Comparison of ENCODE assay signal across 8 cellular contexts in the genomic region with DNA sequence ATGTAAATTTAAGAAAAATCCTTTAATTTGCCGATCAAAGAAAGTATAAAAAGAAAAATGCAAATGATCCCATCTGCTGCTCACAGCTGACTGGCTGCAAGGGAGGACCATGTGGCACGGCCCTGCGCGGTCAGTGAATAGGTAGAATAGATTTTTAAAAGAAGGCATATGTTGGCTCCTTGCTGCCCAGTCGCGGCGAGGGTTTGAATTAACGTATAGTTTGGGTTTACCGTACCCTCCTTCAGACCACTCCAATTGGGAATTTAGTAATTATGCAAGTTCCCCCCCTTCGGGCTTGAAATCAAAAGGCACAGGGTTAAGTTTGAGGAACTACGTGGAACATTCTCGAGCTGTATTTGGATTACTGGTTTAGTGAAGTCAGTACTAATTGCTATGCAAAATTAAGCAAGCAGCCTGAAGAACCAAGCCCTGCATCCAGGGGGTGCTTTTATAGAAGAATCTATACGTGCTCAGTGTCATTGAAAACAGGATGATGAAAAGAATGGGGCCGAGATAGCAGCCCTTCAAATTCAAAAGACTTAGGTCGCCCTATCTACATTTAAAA. TPM values are rescaled to one million over a fixed set of nuclear protein-coding genes. Genes with fewer than 3 reads are reported as not detected.
DNase-seq lines count a peak whose midpoint lies in the region; ATAC-seq, FAIRE-seq and TF ChIP-seq lines count a peak whose summit lies in the region.

No MANE protein-coding gene starts in this region.

- H3K27ac ChIP-seq in A549 (peak overlapping the region; percentile 97 to 100), neutrophil (no peak overlapping the region)

- peak overlapping the region; percentile 97 for H3K4me3 ChIP-seq in A549
- peak overlapping the region; percentile 64 for H3K4me3 ChIP-seq in fibroblast of villous mesenchyme (ENCODE audit: low read depth, low read length)
- peak overlapping the region; percentile 51 to 64 for H3K4me3 ChIP-seq in neutrophil (ENCODE audit: low read depth in 1 of 2, low read length in 1 of 2)

- H3K9me3 Mint-ChIP-seq in activated CD4-positive, alpha-beta T cell treated with anti-CD3 and anti-CD28 coated beads, Interleukin-2, amount 10 ng/mL, durations not matched to agents 7 days and 5 days: no peaks in the 10 kb centered on the region

- no peak for TF ChIP-seq RAD21 in A549 (conservative IDR thresholded peaks at IDR 0.05 in 1 of 2, IDR thresholded peaks at IDR 0.05 in 1 of 2)

- 59% methylated on average over 15 of the region's 15 CpGs for WGBS in A549 (ENCODE audit: missing lambda C conversion rate)

- peak overlapping the region; percentile 71 for H3K4me3 Mint-ChIP-seq in activated CD4-positive, alpha-beta T cell treated with anti-CD3 and anti-CD28 coated beads, Interleukin-2, amount 10 ng/mL, durations not matched to agents 7 days and 5 days

- TF ChIP-seq POLR2A in A549 (IDR thresholded peaks at IDR 0.05; ENCODE audit: low read length): no peak

- TF ChIP-seq CTCF in A549 (IDR thresholded peaks at IDR 0.05): no peak
- no peak for TF ChIP-seq CTCF in fibroblast of villous mesenchyme (IDR thresholded peaks at IDR 0.05; ENCODE audit: insufficient read depth, low read depth, low read length)
- TF ChIP-seq CTCF in neutrophil (IDR thresholded peaks at IDR 0.05): no peak

- peaks cover 44% of the 10 kb centered on the region for H3K27me3 ChIP-seq in neutrophil

- no peaks in the 10 kb centered on the region for H3K36me3 ChIP-seq in neutrophil

- peaks cover 2% of the 10 kb centered on the region for H3K36me3 Mint-ChIP-seq in activated CD4-positive, alpha-beta T cell treated with anti-CD3 and anti-CD28 coated beads, Interleukin-2, amount 10 ng/mL, durations not matched to agents 7 days and 5 days (ENCODE audit: low read depth)

- TF ChIP-seq EP300 in A549 (IDR thresholded peaks at IDR 0.05): no peak

- H3K4me1 Mint-ChIP-seq in activated CD4-positive, alpha-beta T cell treated with anti-CD3 and anti-CD28 coated beads, Interleukin-2, amount 10 ng/mL, durations not matched to agents 7 days and 5 days: peaks cover 19% of the 10 kb centered on the region

- H3K27ac Mint-ChIP-seq in activated CD4-positive, alpha-beta T cell treated with anti-CD3 and anti-CD28 coated beads, Interleukin-2, amount 10 ng/mL, durations not matched to agents 7 days and 5 days: peak overlapping the region; percentile 50

- no peak for FAIRE-seq in A549 (lab: Jason Lieb, UNC)

- no peaks in the 10 kb centered on the region for H3K9me3 ChIP-seq in A549
- H3K9me3 ChIP-seq in neutrophil: no peaks in the 10 kb centered on the region

- peak in 1 of 2 experiments; percentile 18 for DNase-seq in A549 (ENCODE audit: low read depth in 1 of 2, low spot score in 1 of 2)
- peak; percentile 78 for DNase-seq in NCI-H2171 treated with DMSO at 0.1 percent for 48 hours (lab: John Stamatoyannopoulos, UW)
- DNase-seq in activated CD4-positive, alpha-beta T cell treated with anti-CD3 and anti-CD28 coated beads, Interleukin-2, amount 10 ng/mL, durations not matched to agents 7 days and 5 days: peak; percentile 24
- DNase-seq in fibroblast of villous mesenchyme (ENCODE audit: low read depth): peak; percentile 19
- DNase-seq in GM03348 (ENCODE audit: low spot score): no peak

- H3K4me1 ChIP-seq in A549 (peaks cover 10% of the 10 kb centered on the region), neutrophil (ENCODE audit: control insufficient read depth in 1 of 2, insufficient read depth in 1 of 2, low read depth in 1 of 2, low read length in 1 of 2) (peaks cover 18 to 23% of the 10 kb centered on the region in 2 experiments)

- peak overlapping the region; percentile 81 for H3K4me2 ChIP-seq in A549

- CTCF ChIA-PET in A549 (lab: Yijun Ruan, JAX): interaction anchor here (1.0 kb wide), 3 partner anchors 10 to 342 kb away, joined by 3 to 7 read pairs (median 3); no protein-coding TSS in a partner anchor
- CTCF ChIA-PET in activated CD4-positive, alpha-beta T cell treated with anti-CD3 and anti-CD28 coated beads, Interleukin-2, amount 10 ng/mL, durations not matched to agents 7 days and 5 days (lab: Charles Lee): interaction anchor here (0.7 kb wide), 1 partner anchor 89 kb away, joined by 3 read pairs; the partner anchor contains the start of gene MTRES1

- peaks cover 18% of the 10 kb centered on the region for H3K27me3 Mint-ChIP-seq in activated CD4-positive, alpha-beta T cell treated with anti-CD3 and anti-CD28 coated beads, Interleukin-2, amount 10 ng/mL, durations not matched to agents 7 days and 5 days

- POLR2A ChIA-PET in A549 (lab: Yijun Ruan, JAX): interaction anchor here (1.1 to 1.2 kb wide), 2 partner anchors 343 to 840 kb away, joined by 3 to 5 read pairs; partner anchors contain the start of gene PDSS2
- POLR2A ChIA-PET in activated CD4-positive, alpha-beta T cell treated with anti-CD3 and anti-CD28 coated beads, Interleukin-2, amount 10 ng/mL, durations not matched to agents 7 days and 5 days (lab: Charles Lee): interaction anchor here (0.9 kb wide), 1 partner anchor 55 kb away, joined by 3 read pairs; no protein-coding TSS in a partner anchor

- ATAC-seq in A549 (peak in 1 of 2 experiments; percentile 66; a peak in 3 of 6 replicates), GM18861 (IDR thresholded peaks at IDR 0.05; ENCODE audit: unreplicated experiment) (peak; percentile 33), HG03139 (IDR thresholded peaks at IDR 0.05; ENCODE audit: unreplicated experiment) (no peak)

TF ChIP-seq in A549, 52 proteins besides CTCF, POLR2A, EP300 and RAD21:
- TF ChIP-seq, protein P1, sequence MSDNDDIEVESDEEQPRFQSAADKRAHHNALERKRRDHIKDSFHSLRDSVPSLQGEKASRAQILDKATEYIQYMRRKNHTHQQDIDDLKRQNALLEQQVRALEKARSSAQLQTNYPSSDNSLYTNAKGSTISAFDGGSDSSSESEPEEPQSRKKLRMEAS (IDR thresholded peaks at IDR 0.05): peak; percentile 17; the same call in 1 of the 2 replicates
- TF ChIP-seq E2F6 (IDR thresholded peaks at IDR 0.05; ENCODE audit: borderline replicate concordance, low read depth): 0 out of 2 replicates have a peak, but pooled peaks have one; percentile 5
- TF ChIP-seq, protein P2, sequence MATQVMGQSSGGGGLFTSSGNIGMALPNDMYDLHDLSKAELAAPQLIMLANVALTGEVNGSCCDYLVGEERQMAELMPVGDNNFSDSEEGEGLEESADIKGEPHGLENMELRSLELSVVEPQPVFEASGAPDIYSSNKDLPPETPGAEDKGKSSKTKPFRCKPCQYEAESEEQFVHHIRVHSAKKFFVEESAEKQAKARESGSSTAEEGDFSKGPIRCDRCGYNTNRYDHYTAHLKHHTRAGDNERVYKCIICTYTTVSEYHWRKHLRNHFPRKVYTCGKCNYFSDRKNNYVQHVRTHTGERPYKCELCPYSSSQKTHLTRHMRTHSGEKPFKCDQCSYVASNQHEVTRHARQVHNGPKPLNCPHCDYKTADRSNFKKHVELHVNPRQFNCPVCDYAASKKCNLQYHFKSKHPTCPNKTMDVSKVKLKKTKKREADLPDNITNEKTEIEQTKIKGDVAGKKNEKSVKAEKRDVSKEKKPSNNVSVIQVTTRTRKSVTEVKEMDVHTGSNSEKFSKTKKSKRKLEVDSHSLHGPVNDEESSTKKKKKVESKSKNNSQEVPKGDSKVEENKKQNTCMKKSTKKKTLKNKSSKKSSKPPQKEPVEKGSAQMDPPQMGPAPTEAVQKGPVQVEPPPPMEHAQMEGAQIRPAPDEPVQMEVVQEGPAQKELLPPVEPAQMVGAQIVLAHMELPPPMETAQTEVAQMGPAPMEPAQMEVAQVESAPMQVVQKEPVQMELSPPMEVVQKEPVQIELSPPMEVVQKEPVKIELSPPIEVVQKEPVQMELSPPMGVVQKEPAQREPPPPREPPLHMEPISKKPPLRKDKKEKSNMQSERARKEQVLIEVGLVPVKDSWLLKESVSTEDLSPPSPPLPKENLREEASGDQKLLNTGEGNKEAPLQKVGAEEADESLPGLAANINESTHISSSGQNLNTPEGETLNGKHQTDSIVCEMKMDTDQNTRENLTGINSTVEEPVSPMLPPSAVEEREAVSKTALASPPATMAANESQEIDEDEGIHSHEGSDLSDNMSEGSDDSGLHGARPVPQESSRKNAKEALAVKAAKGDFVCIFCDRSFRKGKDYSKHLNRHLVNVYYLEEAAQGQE (IDR thresholded peaks at IDR 0.05): no peak

RNA-seq across cellular contexts. Expression of gene BEND3, which starts 1.1 kb away (rescaled TPM):
- polyA plus RNA-seq in A549 (2011; rRNA removed): 2.2 and 2.7 TPM in 2 replicates
- 2.1 and 2.9 TPM in 2 replicates for polyA plus RNA-seq in A549 (2012; cell fraction: cytosol; rRNA removed)
- polyA plus RNA-seq in A549 (2012; cell fraction: nucleus; rRNA removed): 4.4 and 4.7 TPM in 2 replicates
- 2.3 to 2.7 TPM (median 2.4 TPM) in 3 replicates for polyA plus RNA-seq in A549 (2017; fragmentation: RNase III; extraction: RNeasy Plus Mini Kit Qiagen cat#74134 plus additional on column Dnase treatment)
- 6.4 and 6.5 TPM in 2 replicates for polyA minus RNA-seq in A549 (2011; rRNA and poly(A)+ RNA removed)
- 1 to 10 TPM; 2.7 to 2.9 TPM for total RNA-seq in activated CD4-positive, alpha-beta T cell treated with anti-CD3 and anti-CD28 coated beads, Interleukin-2, amount 10 ng/mL, durations not matched to agents 7 days and 5 days
- total RNA-seq in fibroblast of villous mesenchyme: 3.5 and 4.2 TPM in 2 replicates
